In genomic region chr10:109261231-109261630, GRCh38 we compare ENCODE assay signal across 24 cellular contexts.
"Had no signal": no experiment of that assay in that cellular context is flagged by ENCODE, and none has a peak within 500 bp of the region (broad histone marks: within the 10 kb centered on the region; RNA-seq: fewer than 3 reads in every experiment).

No MANE protein-coding gene starts in this region.

- ATAC-seq: effector memory CD8-positive, alpha-beta T cell; esophagus mucosa; foreskin keratinocyte; gastrocnemius medialis; gastroesophageal sphincter; heart left ventricle; heart right ventricle had no signal

- H3K27ac ChIP-seq: colonic mucosa, coronary artery, dorsolateral prefrontal cortex, epithelial cell of prostate, esophagus muscularis mucosa, esophagus squamous epithelium, foreskin keratinocyte, gastrocnemius medialis, gastroesophageal sphincter, heart left ventricle, heart right ventricle had no signal

- H3K4me1 ChIP-seq: colonic mucosa, esophagus muscularis mucosa, esophagus squamous epithelium, foreskin keratinocyte, gastrocnemius medialis, gastroesophageal sphincter, heart left ventricle, heart right ventricle had no signal

- H3K4me3 ChIP-seq: colonic mucosa, coronary artery, dorsolateral prefrontal cortex, esophagus muscularis mucosa, esophagus squamous epithelium, gastrocnemius medialis, gastroesophageal sphincter, heart left ventricle, heart right ventricle had no signal

- H3K36me3 ChIP-seq: colonic mucosa, esophagus muscularis mucosa, esophagus squamous epithelium, gastrocnemius medialis, gastroesophageal sphincter, heart left ventricle, heart right ventricle had no signal

- H3K9me3 ChIP-seq: colonic mucosa, gastrocnemius medialis, gastroesophageal sphincter had no signal

- DNase-seq: colonic mucosa; cortex of kidney; dermis blood vessel endothelial cell; dorsolateral prefrontal cortex; effector CD4-positive, alpha-beta T cell; effector CD8-positive, alpha-beta T cell; effector memory CD4-positive, alpha-beta T cell; effector memory CD8-positive, alpha-beta T cell; endodermal cell; erythroblast; esophagus squamous epithelium; foreskin fibroblast; foreskin keratinocyte; foreskin melanocyte; gastrocnemius medialis; glutamatergic neuron; head of caudate nucleus; heart left ventricle; heart right ventricle had no signal

- H3K27me3 ChIP-seq: colonic mucosa, dorsolateral prefrontal cortex, esophagus muscularis mucosa, esophagus squamous epithelium, foreskin keratinocyte, gastrocnemius medialis, gastroesophageal sphincter, heart left ventricle, heart right ventricle had no signal
